In the genomic region with DNA sequence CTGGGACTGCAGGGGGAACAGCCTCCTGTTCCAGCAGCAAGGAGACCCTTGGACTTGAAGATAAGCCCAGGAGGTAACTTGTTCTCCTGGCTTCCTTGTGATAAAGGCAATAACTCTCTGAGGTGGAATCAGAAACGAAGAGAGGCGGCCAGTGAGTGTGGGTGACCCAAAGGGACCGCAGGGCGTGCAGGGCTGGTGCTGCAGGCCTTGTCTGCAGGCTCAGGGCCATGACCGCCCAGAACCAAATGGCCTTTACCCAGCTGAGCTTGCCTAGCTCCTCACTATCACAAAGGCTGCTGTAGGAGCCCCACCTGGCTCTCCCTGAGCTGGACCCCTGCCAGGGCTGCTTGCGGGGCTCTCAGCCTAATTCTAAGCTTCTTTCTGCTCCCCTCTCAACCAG, we compare ENCODE assay signal across 1 cellular context.
TF ChIP-seq lines count a peak whose summit lies in the region.

No MANE protein-coding gene starts in this region.

TF ChIP-seq in WTC11, 78 proteins besides CTCF, POLR2A, EP300 and RAD21 (continued from another document):
- TF ChIP-seq AR (CRISPR knock-in tag; IDR thresholded peaks at IDR 0.05) = no peak
- no peak for TF ChIP-seq MXD4 (CRISPR knock-in tag; IDR thresholded peaks at IDR 0.05; ENCODE audit: borderline replicate concordance)
- TF ChIP-seq FOXK1 (CRISPR knock-in tag; IDR thresholded peaks at IDR 0.05) = no peak
